ENCODE assay signal across 16 cellular contexts in genomic region chr2:42914860-42915259, GRCh38.
DNase-seq lines count a peak whose midpoint lies in the region; ATAC-seq, FAIRE-seq and TF ChIP-seq lines count a peak whose summit lies in the region.
"Had no signal": no experiment of that assay in that cellular context is flagged by ENCODE, and none has a peak within 500 bp of the region (broad histone marks: within the 10 kb centered on the region; RNA-seq: fewer than 3 reads in every experiment).

No MANE protein-coding gene starts in this region.

- peak; percentile 25 for ATAC-seq in body of pancreas
- ATAC-seq in left colon = peak; percentile 76
- no peak for ATAC-seq in HG03139 (IDR thresholded peaks at IDR 0.05; ENCODE audit: unreplicated experiment)
- ATAC-seq: HCT116 had no signal

- H3K4me1 ChIP-seq in body of pancreas (peaks cover 21% of the 10 kb centered on the region), small intestine (ENCODE audit: control insufficient read depth in 2 of 2, insufficient read depth in 1 of 2, low read depth in 1 of 2, low read length in 1 of 2) (peaks cover 2 to 19% of the 10 kb centered on the region in 2 donors)

- H3K27ac ChIP-seq in body of pancreas (no peak overlapping the region), small intestine (ENCODE audit: low read depth in 1 of 2, low read length in 1 of 2) (no peak overlapping the region)
- H3K27ac ChIP-seq: GM23248 had no signal

- FAIRE-seq in small intestine (lab: Jason Lieb, UNC) = no peak
- FAIRE-seq: A204.1, GM12892, H54 had no signal

- no peak for TF ChIP-seq POLR2A in body of pancreas (IDR thresholded peaks at IDR 0.05)

- no peaks in the 10 kb centered on the region for H3K27me3 ChIP-seq in body of pancreas
- no peaks in the 10 kb centered on the region for H3K27me3 ChIP-seq in small intestine (ENCODE audit: control insufficient read depth in 2 of 2, insufficient read depth in 2 of 2, low read length in 2 of 2)

- DNase-seq in NCI-H526 treated with DMSO at 0.1 percent for 48 hours (lab: John Stamatoyannopoulos, UW) (peak; percentile 31), body of pancreas (no peak), left colon (no peak), small intestine (peak; percentile 72), T-helper 9 cell (no peak), GDM1 (lab: John Stamatoyannopoulos, UW) (no peak)
- DNase-seq: C1 segment of cervical spinal cord; CD4-positive, alpha-beta T cell; DMS79; GM23248; IMR-90 had no signal

- H3K36me3 ChIP-seq in body of pancreas (replicated peaks in 1 of 2; ENCODE audit: insufficient read depth in 1 of 2, low read depth in 2 of 2) = no peaks in the 10 kb centered on the region
- no peaks in the 10 kb centered on the region for H3K36me3 ChIP-seq in small intestine (ENCODE audit: control insufficient read depth in 2 of 2, insufficient read depth in 2 of 2, low read length in 2 of 2)

- TF ChIP-seq CTCF in body of pancreas (IDR thresholded peaks at IDR 0.05) = no peak

- intact Hi-C loops in body of pancreas (cut with DNase I) (no loop called here), left colon (cut with DNase I, micrococcal nuclease) (no loop called here)

- H3K9me3 ChIP-seq in body of pancreas (no peaks in the 10 kb centered on the region), small intestine (ENCODE audit: control insufficient read depth, low read depth) (no peaks in the 10 kb centered on the region)

- H3K4me3 ChIP-seq in body of pancreas (no peak overlapping the region), small intestine (ENCODE audit: low read depth in 1 of 2, low read length in 2 of 2) (no peak overlapping the region)
- H3K4me3 ChIP-seq: GM23248 had no signal

- WGBS in body of pancreas, 2 donors = 41 to 53% methylated on average over 1 of the region's 1 CpG
- 19 to 32% (median 27%) methylated on average over 1 of the region's 1 CpG for WGBS in small intestine, 3 donors

Comparison
In these comparisons a context has a peak if more than half of its experiments do, and no peak if none do; other contexts are left out.
1. DNase-seq: peak in NCI-H526 treated with DMSO at 0.1 percent for 48 hours (single experiment) and small intestine (single experiment); none in body of pancreas (0 of 4), left colon (0 of 2), T-helper 9 cell (single experiment) and GDM1 (single experiment).